Comparison of ENCODE assay signal across 9 cellular contexts in the genomic region with DNA sequence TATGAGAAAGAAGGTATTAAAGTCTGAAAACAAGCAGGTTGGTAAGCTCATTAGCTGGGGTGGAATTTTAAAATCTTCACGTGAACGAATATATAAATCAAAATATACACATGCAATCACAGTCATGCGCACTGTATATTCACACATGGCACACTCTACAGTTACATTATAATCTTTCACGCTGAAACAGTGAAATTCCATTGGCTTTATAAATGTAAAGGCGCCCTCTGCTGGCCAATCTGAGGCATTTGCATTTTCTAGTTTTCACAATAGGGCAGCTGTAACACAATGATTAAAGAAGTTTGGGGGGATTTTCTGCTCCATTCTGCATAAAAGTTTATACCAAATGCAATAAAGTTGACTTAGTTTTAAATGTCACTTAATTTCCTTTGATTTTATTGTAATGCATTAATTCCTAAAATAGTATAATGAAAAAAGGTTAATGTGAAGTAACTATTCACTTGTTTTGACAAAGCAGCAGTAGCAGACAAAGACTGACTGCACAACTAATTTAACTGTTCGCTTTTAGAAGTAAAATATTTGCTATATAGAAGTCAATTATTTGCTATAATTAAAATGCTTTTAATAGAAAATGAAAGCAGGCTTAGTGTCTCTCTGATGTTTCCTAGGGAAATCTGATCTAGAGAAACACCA. TPM values are rescaled to one million over a fixed set of nuclear protein-coding genes. Genes with fewer than 3 reads are reported as not detected.
A peak's percentile ranks its signal among the peaks of the same experiment; 100 is the strongest.
DNase-seq lines count a peak whose midpoint lies in the region; ATAC-seq and TF ChIP-seq lines count a peak whose summit lies in the region.
"Had no signal": no experiment of that assay in that cellular context is flagged by ENCODE, and none has a peak within 500 bp of the region (broad histone marks: within the 10 kb centered on the region; RNA-seq: fewer than 3 reads in every experiment).

No MANE protein-coding gene starts in this region.

- POLR2A ChIA-PET in OCI-LY7 (lab: Charles Lee) = interaction anchor here (0.7 kb wide), 1 partner anchor 81 kb away, joined by 3 read pairs; no protein-coding TSS in a partner anchor

- H3K4me3 Mint-ChIP-seq in Calu3 (ENCODE audit: low read depth, unreplicated experiment) = no peak overlapping the region
- H3K4me3 Mint-ChIP-seq: T-helper 1 cell treated with Interleukin-12 subunit alpha and Interleukin-12 subunit beta and Interleukin-4 antibody, amounts not matched to agents 30 μg/mL and 1 μg/mL, for 36 hours had no signal

- intact Hi-C loops in Calu3 (cut with micrococcal nuclease; ENCODE audit: unreplicated experiment) = loop anchor here (1.0 kb wide), 1 partner anchor 148 kb away; no protein-coding TSS in a partner anchor
- intact Hi-C loops in OCI-LY7 (cut with micrococcal nuclease; ENCODE audit: unreplicated experiment) = no loop called here
- intact Hi-C loops in posterior cingulate gyrus (cut with DNase I) = no loop called here

- 0 out of 2 replicates have a peak, but pooled peaks cover 4% of the 10 kb centered on the region for H3K36me3 ChIP-seq in OCI-LY7 (ENCODE audit: insufficient read depth, low read length)

- H3K4me3 ChIP-seq in OCI-LY7 (ENCODE audit: low read depth, low read length, poor library complexity, severe bottlenecking) (no peak overlapping the region), foreskin fibroblast (ENCODE audit: low read depth in 1 of 2, low read length in 2 of 2) (no peak overlapping the region)

- no peak overlapping the region for H3K27ac ChIP-seq in OCI-LY7 (ENCODE audit: low read depth, low read length, poor library complexity, severe bottlenecking)

- 0 out of 2 replicates have a peak overlapping the region, but pooled peaks have one; percentile 32 for H3K4me2 ChIP-seq in OCI-LY7 (ENCODE audit: low read length)

- no peaks in the 10 kb centered on the region for H3K9me2 ChIP-seq in OCI-LY7 (ENCODE audit: insufficient read depth, low read length)

- peak; percentile 74 for TF ChIP-seq CTCF in Calu3 (IDR thresholded peaks at IDR 0.05; ENCODE audit: unreplicated experiment)
- TF ChIP-seq CTCF in OCI-LY7 (conservative IDR thresholded peaks at IDR 0.05; ENCODE audit: low read length) = peak; percentile 97
- peak; percentile 56 for TF ChIP-seq CTCF in foreskin fibroblast (IDR thresholded peaks at IDR 0.05; ENCODE audit: low read depth, low read length)

- no peaks in the 10 kb centered on the region for H3K79me2 ChIP-seq in OCI-LY7 (ENCODE audit: insufficient read depth, low read depth, low read length)

- no peaks in the 10 kb centered on the region for H3K36me3 Mint-ChIP-seq in Calu3 (ENCODE audit: insufficient read depth, unreplicated experiment)

- no peaks in the 10 kb centered on the region for H3K9me3 Mint-ChIP-seq in Calu3 (ENCODE audit: low read depth, unreplicated experiment)
- H3K9me3 Mint-ChIP-seq: T-helper 1 cell treated with Interleukin-12 subunit alpha and Interleukin-12 subunit beta and Interleukin-4 antibody, amounts not matched to agents 30 μg/mL and 1 μg/mL, for 36 hours had no signal

- H4K20me1 ChIP-seq in OCI-LY7 (ENCODE audit: insufficient read depth, low read length) = no peaks in the 10 kb centered on the region

- H3K4me1 Mint-ChIP-seq in Calu3 (ENCODE audit: low read depth, unreplicated experiment) = no peaks in the 10 kb centered on the region

- H3K27ac Mint-ChIP-seq in Calu3 (ENCODE audit: unreplicated experiment) = no peak overlapping the region
- H3K27ac Mint-ChIP-seq: T-helper 1 cell treated with Interleukin-12 subunit alpha and Interleukin-12 subunit beta and Interleukin-4 antibody, amounts not matched to agents 30 μg/mL and 1 μg/mL, for 36 hours had no signal

- BruUV-seq in Calu3 (replicated peaks; lab: Mats Ljungman, UMichigan) (no TSS peak), OCI-LY7 (replicated peaks; lab: Mats Ljungman, UMichigan) (no TSS peak)

- DNase-seq in Calu3 (peak; percentile 42), HT-29 (ENCODE audit: low spot score) (peak; percentile 84), OCI-LY7 (ENCODE audit: low spot score) (peak; percentile 72), activated T-helper 1 cell treated with Interleukin-2 at 50 U/mL for 16 hours (ENCODE audit: low read depth) (peak; percentile 25), foreskin fibroblast (peak; percentile 48 to 83), posterior cingulate gyrus (peak in 8 of 10 donors; percentile 31 to 88 (median 56)), occipital lobe (lab: John Stamatoyannopoulos, UW) (no peak)

- H2AFZ ChIP-seq in OCI-LY7 (ENCODE audit: low read length) = 0 out of 2 replicates have a peak overlapping the region, but pooled peaks have one; percentile 37

- H3K9me3 ChIP-seq in OCI-LY7 (ENCODE audit: low read length) = no peaks in the 10 kb centered on the region

- no peaks in the 10 kb centered on the region for H3K27me3 Mint-ChIP-seq in Calu3 (ENCODE audit: unreplicated experiment)

- peak; percentile 72 for ATAC-seq in GM21360 (IDR thresholded peaks at IDR 0.05; ENCODE audit: unreplicated experiment)

- CTCF ChIA-PET in Calu3 (lab: Charles Lee) (interaction anchor here (0.9 to 1.0 kb wide), 2 partner anchors 11 to 81 kb away, joined by 3 to 4 read pairs; no protein-coding TSS in a partner anchor), OCI-LY7 (lab: Charles Lee; ENCODE audit: unreplicated experiment) (no interaction called here)

- H3K4me1 ChIP-seq in OCI-LY7 (ENCODE audit: insufficient read depth, low read length, poor library complexity, severe bottlenecking) = no peaks in the 10 kb centered on the region

RNA-seq across cellular contexts. Expression of a gene that starts 17.2 kb away (rescaled TPM):
- total RNA-seq in Calu3 (2022) = 63.7 and 126 TPM in 2 replicates
- 8.7 and 13.0 TPM in 2 replicates for total RNA-seq in HT-29 (2014; rRNA removed; shearing (Covaris generic))
- total RNA-seq in OCI-LY7 (2014; rRNA removed; shearing (Covaris generic)) = 7.8 and 10.6 TPM in 2 replicates
- 12.3 and 13.6 TPM in 2 replicates for total RNA-seq in OCI-LY7 (2022)
- total RNA-seq in occipital lobe = 4.8 TPM

RNA-seq across cellular contexts. Expression of a gene that starts 42.7 kb away (rescaled TPM):
- total RNA-seq in Calu3 (2022) (51.2 and 57.5 TPM in 2 replicates), OCI-LY7 (2022) (38.4 and 43.9 TPM in 2 replicates), occipital lobe (39.6 TPM)
- 32.9 and 33.8 TPM in 2 replicates for total RNA-seq in HT-29 (2014; rRNA removed; shearing (Covaris generic))
- 31.9 and 37.3 TPM in 2 replicates for total RNA-seq in OCI-LY7 (2014; rRNA removed; shearing (Covaris generic))

RNA-seq across cellular contexts. Expression of a gene that starts 58.0 kb away (rescaled TPM):
- total RNA-seq in Calu3 (2022) (0.61 and 2.1 TPM in 2 replicates), OCI-LY7 (2022) (not detected in 2 replicates), occipital lobe (2.2 TPM)
- not detected in 2 replicates for total RNA-seq in HT-29 (2014; rRNA removed; shearing (Covaris generic))
- total RNA-seq in OCI-LY7 (2014; rRNA removed; shearing (Covaris generic)) = not detected in 2 replicates
